In genomic region chr4:98908703-98909262, GRCh38 we compare ENCODE assay signal across 33 cellular contexts. TPM values are rescaled to one million over a fixed set of nuclear protein-coding genes. Genes with fewer than 3 reads are reported as not detected.
DNase-seq lines count a peak whose midpoint lies in the region; ATAC-seq and TF ChIP-seq lines count a peak whose summit lies in the region.
"Had no signal": no experiment of that assay in that cellular context is flagged by ENCODE, and none has a peak within 500 bp of the region (broad histone marks: within the 10 kb centered on the region; RNA-seq: fewer than 3 reads in every experiment).

No MANE protein-coding gene starts in this region.

- H4K91ac ChIP-seq in trophoblast cell (ENCODE audit: low read depth, low read length), result no peak overlapping the region

- H3K4ac ChIP-seq in trophoblast cell (ENCODE audit: low read depth, low read length), result peak overlapping the region; percentile 69

- no peak for ATAC-seq in natural killer cell
- no peak for ATAC-seq in natural killer cell treated with Interleukin-12 subunit alpha and Interleukin-12 subunit beta and Interleukin-15 and Interleukin-18, amount 100 ng/mL, for 72 hours
- no peak for ATAC-seq in stimulated activated naive CD8-positive, alpha-beta T cell treated with anti-CD3 and anti-CD28 coated beads, Interleukin-15, Interleukin-2, amounts not matched to agents 100 U/mL and 50 U/mL, for 24 hours
- ATAC-seq: activated naive CD8-positive, alpha-beta T cell treated with anti-CD3 and anti-CD28 coated beads, Interleukin-2, amount 50 U/mL, for 24 hours; heart right ventricle; stimulated activated naive B cell treated with anti-CD40 and anti-IgM and Interleukin-4, amounts not matched to agents 10 μg/mL and 1 μg/mL and 100 μg/mL, for 72 hours had no signal

- peaks cover 55 to 60% of the 10 kb centered on the region in 2 donors for H3K4me1 Mint-ChIP-seq in natural killer cell
- H3K4me1 Mint-ChIP-seq in natural killer cell treated with Interleukin-12 subunit alpha and Interleukin-12 subunit beta and Interleukin-15 and Interleukin-18, amount 100 ng/mL, for 72 hours (ENCODE audit: low read depth in 2 of 2), result peaks cover 28 to 37% of the 10 kb centered on the region in 2 donors
- peaks cover 25% of the 10 kb centered on the region for H3K4me1 Mint-ChIP-seq in T-helper 2 cell treated with Interferon-gamma antibody and Interleukin-4, amounts not matched to agents 5 μg/mL and 100 μg/mL, for 36 hours (ENCODE audit: low read depth)

- H3K36me3 ChIP-seq in endocrine pancreas (ENCODE audit: control insufficient read depth, insufficient read depth, low read length) (no peaks in the 10 kb centered on the region), trophoblast cell (ENCODE audit: control insufficient read depth in 1 of 2, insufficient read depth in 2 of 2, low read length in 2 of 2) (peaks cover 0 to 1% of the 10 kb centered on the region in 2 experiments)
- H3K36me3 ChIP-seq: esophagus muscularis mucosa, upper lobe of left lung had no signal

- H2AK5ac ChIP-seq in trophoblast cell (ENCODE audit: low read length), result no peak overlapping the region

- no peak overlapping the region for H2BK120ac ChIP-seq in trophoblast cell (ENCODE audit: insufficient read depth, low read length, poor library complexity)

- no peak overlapping the region for H3K27ac ChIP-seq in trophoblast cell (ENCODE audit: low read depth, low read length)
- H3K27ac ChIP-seq: esophagus muscularis mucosa, heart right ventricle, KMS-11, parathyroid adenoma, upper lobe of left lung had no signal

- H3K4me1 ChIP-seq in endocrine pancreas (ENCODE audit: control insufficient read depth, insufficient read depth, low read length), result peaks cover 17% of the 10 kb centered on the region
- peaks cover 0 to 2% of the 10 kb centered on the region in 2 experiments for H3K4me1 ChIP-seq in trophoblast cell (ENCODE audit: control insufficient read depth in 1 of 2, insufficient read depth in 2 of 2, low read length in 2 of 2)
- H3K4me1 ChIP-seq: parathyroid adenoma had no signal

- peaks cover 10% of the 10 kb centered on the region for H3K79me2 ChIP-seq in trophoblast cell (ENCODE audit: control insufficient read depth, insufficient read depth, low read length, poor library complexity)

- H3K23ac ChIP-seq in trophoblast cell (ENCODE audit: low read length), result no peak overlapping the region

- H3K9me3 Mint-ChIP-seq in natural killer cell, result no peaks in the 10 kb centered on the region
- no peaks in the 10 kb centered on the region for H3K9me3 Mint-ChIP-seq in natural killer cell treated with Interleukin-12 subunit alpha and Interleukin-12 subunit beta and Interleukin-15 and Interleukin-18, amount 100 ng/mL, for 72 hours
- no peaks in the 10 kb centered on the region for H3K9me3 Mint-ChIP-seq in T-helper 2 cell treated with Interferon-gamma antibody and Interleukin-4, amounts not matched to agents 5 μg/mL and 100 μg/mL, for 36 hours
- H3K9me3 Mint-ChIP-seq: activated naive CD8-positive, alpha-beta T cell treated with anti-CD3 and anti-CD28 coated beads, Interleukin-2, amount 50 U/mL, for 24 hours; dendritic cell treated with granulocyte-macrophage colony-stimulating factor and Interleukin-4, amounts not matched to agents 40 ng/mL and 50 ng/mL, for 4 days; endodermal cell; neural crest cell; stimulated activated naive B cell treated with anti-CD40 and anti-IgM and Interleukin-4, amounts not matched to agents 10 μg/mL and 1 μg/mL and 100 μg/mL, for 72 hours had no signal

- peak overlapping the region; percentile 40 for H3K4me3 Mint-ChIP-seq in natural killer cell
- no peak overlapping the region for H3K4me3 Mint-ChIP-seq in natural killer cell treated with Interleukin-12 subunit alpha and Interleukin-12 subunit beta and Interleukin-15 and Interleukin-18, amount 100 ng/mL, for 72 hours
- H3K4me3 Mint-ChIP-seq in T-helper 2 cell treated with Interferon-gamma antibody and Interleukin-4, amounts not matched to agents 5 μg/mL and 100 μg/mL, for 36 hours, result no peak overlapping the region
- H3K4me3 Mint-ChIP-seq: activated naive CD8-positive, alpha-beta T cell treated with anti-CD3 and anti-CD28 coated beads, Interleukin-2, amount 50 U/mL, for 24 hours; dendritic cell treated with granulocyte-macrophage colony-stimulating factor and Interleukin-4, amounts not matched to agents 40 ng/mL and 50 ng/mL, for 4 days; endodermal cell; neural crest cell; stimulated activated naive B cell treated with anti-CD40 and anti-IgM and Interleukin-4, amounts not matched to agents 10 μg/mL and 1 μg/mL and 100 μg/mL, for 72 hours had no signal

- H3K4me3 ChIP-seq in endocrine pancreas (ENCODE audit: control insufficient read depth, insufficient read depth, low read length) (peak overlapping the region; percentile 7), trophoblast cell (ENCODE audit: low read depth, low read length) (no peak overlapping the region)
- H3K4me3 ChIP-seq: esophagus muscularis mucosa, heart right ventricle, lung, SK-N-MC, skin epidermis, upper lobe of left lung had no signal

- no peaks in the 10 kb centered on the region for H3K9me3 ChIP-seq in endocrine pancreas (ENCODE audit: control insufficient read depth, low read length)
- H3K9me3 ChIP-seq in trophoblast cell (ENCODE audit: insufficient read depth, low read depth, low read length), result no peaks in the 10 kb centered on the region
- H3K9me3 ChIP-seq: Caco-2, esophagus muscularis mucosa, heart right ventricle, upper lobe of left lung had no signal

- no CpG with 5 or more reads among the region's 2 CpGs for WGBS in trophoblast cell (ENCODE audit: extremely low coverage, insufficient coverage, insufficient read length)

- TF ChIP-seq CTCF in natural killer cell (IDR thresholded peaks at IDR 0.05), result no peak

- no peak overlapping the region for H2BK12ac ChIP-seq in trophoblast cell (ENCODE audit: low read length)

- no peak overlapping the region for H3K14ac ChIP-seq in trophoblast cell (ENCODE audit: low read length)

- H3K79me1 ChIP-seq in trophoblast cell (ENCODE audit: low read length), result no peaks in the 10 kb centered on the region

- peak overlapping the region in 1 of 2 donors; percentile 19 for H3K27ac Mint-ChIP-seq in natural killer cell
- H3K27ac Mint-ChIP-seq in natural killer cell treated with Interleukin-12 subunit alpha and Interleukin-12 subunit beta and Interleukin-15 and Interleukin-18, amount 100 ng/mL, for 72 hours, result no peak overlapping the region
- H3K27ac Mint-ChIP-seq in T-helper 2 cell treated with Interferon-gamma antibody and Interleukin-4, amounts not matched to agents 5 μg/mL and 100 μg/mL, for 36 hours, result no peak overlapping the region
- H3K27ac Mint-ChIP-seq: activated naive CD8-positive, alpha-beta T cell treated with anti-CD3 and anti-CD28 coated beads, Interleukin-2, amount 50 U/mL, for 24 hours; dendritic cell treated with granulocyte-macrophage colony-stimulating factor and Interleukin-4, amounts not matched to agents 40 ng/mL and 50 ng/mL, for 4 days had no signal

- no peak overlapping the region for H3K18ac ChIP-seq in trophoblast cell (ENCODE audit: low read length)

- no peak for DNase-seq in natural killer cell
- no peak for DNase-seq in natural killer cell treated with Interleukin-12 subunit alpha and Interleukin-12 subunit beta and Interleukin-15 and Interleukin-18, amount 100 ng/mL, for 72 hours (ENCODE audit: low spot score)
- DNase-seq in NCI-H2081 treated with DMSO at 0.1 percent for 48 hours (lab: John Stamatoyannopoulos, UW), result peak; percentile 5
- DNase-seq in trophoblast cell, result no peak
- no peak for DNase-seq in stimulated activated naive CD8-positive, alpha-beta T cell treated with anti-CD3 and anti-CD28 coated beads, Interleukin-15, Interleukin-2, amounts not matched to agents 100 U/mL and 50 U/mL, for 24 hours
- DNase-seq in T-helper 2 cell treated with Interferon-gamma antibody and Interleukin-4, amounts not matched to agents 5 μg/mL and 100 μg/mL, for 36 hours (ENCODE audit: low spot score), result no peak
- DNase-seq in inferior parietal cortex (ENCODE audit: extremely low spot score), result no peak
- DNase-seq: activated CD4-positive, CD25-positive, alpha-beta regulatory T cell; activated naive CD4-positive, alpha-beta T cell; activated naive CD8-positive, alpha-beta T cell treated with anti-CD3 and anti-CD28 coated beads, Interleukin-2, amount 50 U/mL, for 24 hours; C1 segment of cervical spinal cord; Caco-2; endodermal cell; foreskin melanocyte; heart right ventricle; kidney glomerular epithelial cell; NCI-H1436; NCI-H2107; NCI-H345; NCI-H82; retina; stimulated activated naive B cell treated with anti-CD40 and anti-IgM and Interleukin-4, amounts not matched to agents 10 μg/mL and 1 μg/mL and 100 μg/mL, for 72 hours; T-helper 1 cell; upper lobe of left lung had no signal

- H3K36me3 Mint-ChIP-seq in natural killer cell, result no peaks in the 10 kb centered on the region
- no peaks in the 10 kb centered on the region for H3K36me3 Mint-ChIP-seq in natural killer cell treated with Interleukin-12 subunit alpha and Interleukin-12 subunit beta and Interleukin-15 and Interleukin-18, amount 100 ng/mL, for 72 hours
- peaks cover 20% of the 10 kb centered on the region for H3K36me3 Mint-ChIP-seq in T-helper 2 cell treated with Interferon-gamma antibody and Interleukin-4, amounts not matched to agents 5 μg/mL and 100 μg/mL, for 36 hours (ENCODE audit: low read depth)

- H3K9ac ChIP-seq in endocrine pancreas (ENCODE audit: control insufficient read depth, insufficient read depth, low read length), result no peak overlapping the region
- H3K9ac ChIP-seq in trophoblast cell (ENCODE audit: low read length), result no peak overlapping the region
- H3K9ac ChIP-seq: KMS-11, parathyroid adenoma had no signal

- intact Hi-C loops in natural killer cell (cut with micrococcal nuclease), result no loop called here

- H3K4me2 ChIP-seq in trophoblast cell (ENCODE audit: low read length), result no peak overlapping the region
- H3K4me2 ChIP-seq: KMS-11 had no signal

- no peaks in the 10 kb centered on the region for H3K27me3 Mint-ChIP-seq in natural killer cell (ENCODE audit: low read depth in 2 of 2)
- no peaks in the 10 kb centered on the region for H3K27me3 Mint-ChIP-seq in natural killer cell treated with Interleukin-12 subunit alpha and Interleukin-12 subunit beta and Interleukin-15 and Interleukin-18, amount 100 ng/mL, for 72 hours
- no peaks in the 10 kb centered on the region for H3K27me3 Mint-ChIP-seq in T-helper 2 cell treated with Interferon-gamma antibody and Interleukin-4, amounts not matched to agents 5 μg/mL and 100 μg/mL, for 36 hours (ENCODE audit: low read depth)
- H3K27me3 Mint-ChIP-seq: activated naive CD8-positive, alpha-beta T cell treated with anti-CD3 and anti-CD28 coated beads, Interleukin-2, amount 50 U/mL, for 24 hours; dendritic cell treated with granulocyte-macrophage colony-stimulating factor and Interleukin-4, amounts not matched to agents 40 ng/mL and 50 ng/mL, for 4 days; stimulated activated naive B cell treated with anti-CD40 and anti-IgM and Interleukin-4, amounts not matched to agents 10 μg/mL and 1 μg/mL and 100 μg/mL, for 72 hours had no signal

- H2AFZ ChIP-seq in trophoblast cell (ENCODE audit: insufficient read depth, low read length, poor library complexity), result no peak overlapping the region
- H2AFZ ChIP-seq: parathyroid adenoma had no signal

- H2BK5ac ChIP-seq in trophoblast cell (ENCODE audit: low read depth, low read length, poor library complexity), result no peak overlapping the region

- H4K12ac ChIP-seq in trophoblast cell (ENCODE audit: low read depth, low read length), result no peak overlapping the region

- no peak overlapping the region for H4K8ac ChIP-seq in trophoblast cell (ENCODE audit: low read depth, low read length)

- H3K27me3 ChIP-seq in endocrine pancreas (ENCODE audit: control insufficient read depth, insufficient read depth, low read length), result no peaks in the 10 kb centered on the region
- no peaks in the 10 kb centered on the region for H3K27me3 ChIP-seq in trophoblast cell (ENCODE audit: insufficient read depth, low read length)
- H3K27me3 ChIP-seq: esophagus muscularis mucosa, heart right ventricle, upper lobe of left lung had no signal

RNA-seq across cellular contexts. Expression of gene EIF4E, which starts 20.1 kb away (rescaled TPM):
- 10 to 100 TPM; 67.4 to 92.4 (median 75.5) TPM for total RNA-seq in natural killer cell
- 100 to 1,000 TPM; 106 to 107 TPM for total RNA-seq in natural killer cell treated with Interleukin-12 subunit alpha and Interleukin-12 subunit beta and Interleukin-15 and Interleukin-18, amount 100 ng/mL, for 72 hours
- polyA plus RNA-seq in trophoblast cell (2013), result 65.0 and 68.6 TPM in 2 replicates
